9 cellular contexts compared by ENCODE assay signal in the genomic region with DNA sequence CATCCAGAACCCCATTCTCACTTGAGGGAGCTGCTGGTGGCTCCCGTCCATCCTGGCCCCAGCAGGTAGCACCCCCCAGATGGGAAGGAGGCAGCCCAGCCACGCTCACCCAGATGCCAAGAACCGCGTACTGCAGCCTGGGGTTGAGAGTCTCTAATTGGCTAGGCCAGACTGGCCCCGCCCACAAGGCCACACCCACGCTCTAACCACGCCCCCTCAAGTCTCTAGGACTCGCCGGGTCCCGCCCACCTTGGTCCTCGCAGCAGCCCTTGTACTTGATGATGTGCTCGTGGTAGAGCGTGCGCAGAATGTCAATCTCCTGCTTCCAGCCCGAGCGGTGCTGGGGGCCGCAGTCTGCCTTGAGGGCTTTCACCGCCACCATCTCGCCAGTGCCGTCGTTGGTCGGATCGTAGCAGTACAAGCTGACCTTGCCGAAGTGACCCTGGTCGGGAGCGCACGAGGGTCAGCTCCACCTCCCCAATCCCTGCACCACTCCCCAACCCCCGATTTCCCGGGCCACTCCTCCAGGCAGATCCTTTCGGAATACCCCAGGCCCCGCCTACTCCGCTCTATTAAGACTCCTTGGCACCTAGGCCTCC. TPM values are rescaled to one million over a fixed set of nuclear protein-coding genes. Genes with fewer than 3 reads are reported as not detected.
DNase-seq lines count a peak whose midpoint lies in the region; ATAC-seq and TF ChIP-seq lines count a peak whose summit lies in the region.
"Had no signal": no experiment of that assay in that cellular context is flagged by ENCODE, and none has a peak within 500 bp of the region (broad histone marks: within the 10 kb centered on the region; RNA-seq: fewer than 3 reads in every experiment).

No MANE protein-coding gene starts in this region.

- no peaks in the 10 kb centered on the region for H3K4me1 ChIP-seq in CD8-positive, alpha-beta memory T cell (ENCODE audit: insufficient read depth, low read length)
- no peaks in the 10 kb centered on the region for H3K4me1 ChIP-seq in PC-3 (ENCODE audit: insufficient read depth, low read length)

- H3K27me3 Mint-ChIP-seq in CD8-positive, alpha-beta memory T cell = peaks cover 0 to 2% of the 10 kb centered on the region in 2 donors
- no peaks in the 10 kb centered on the region for H3K27me3 Mint-ChIP-seq in naive thymus-derived CD8-positive, alpha-beta T cell

- no peak overlapping the region for H2AFZ ChIP-seq in PC-3 (ENCODE audit: low read length)

- POLR2A ChIA-PET in CD8-positive, alpha-beta memory T cell (lab: Charles Lee) = interaction anchor here (0.8 kb wide), 1 partner anchor 52 kb away, joined by 3 read pairs; no protein-coding TSS in a partner anchor
- POLR2A ChIA-PET in PC-3 (lab: Charles Lee; ENCODE audit: unreplicated experiment) = no interaction called here
- POLR2A ChIA-PET in naive thymus-derived CD8-positive, alpha-beta T cell (lab: Charles Lee) = interaction anchor here (1.1 kb wide), 1 partner anchor 38 kb away, joined by 3 read pairs; the partner anchor contains the start of gene FDX2

- CTCF ChIA-PET in CD8-positive, alpha-beta memory T cell (lab: Charles Lee) = interaction anchor here (1.0 kb wide), 1 partner anchor 35 kb away, joined by 3 read pairs; no protein-coding TSS in a partner anchor
- CTCF ChIA-PET in PC-3 (lab: Charles Lee) = no interaction called here

- peak overlapping the region in 1 of 7 donors; percentile 54 for H3K4me3 Mint-ChIP-seq in CD8-positive, alpha-beta memory T cell
- H3K4me3 Mint-ChIP-seq in naive thymus-derived CD8-positive, alpha-beta T cell = no peak overlapping the region

- TF ChIP-seq CTCF in PC-3 (conservative IDR thresholded peaks at IDR 0.05; ENCODE audit: low read depth, low read length) (no peak), choroid plexus epithelial cell (conservative IDR thresholded peaks at IDR 0.05; ENCODE audit: low read depth, low read length) (no peak), coronary artery (IDR thresholded peaks at IDR 0.05) (no peak)

- ATAC-seq in PC-3 (0 out of 2 replicates have a peak, but pooled peaks have one; percentile 20), GM19395 (IDR thresholded peaks at IDR 0.05; ENCODE audit: unreplicated experiment) (no peak)
- ATAC-seq in naive thymus-derived CD8-positive, alpha-beta T cell = peak; percentile 44 to 49

- no peaks in the 10 kb centered on the region for H3K4me1 Mint-ChIP-seq in CD8-positive, alpha-beta memory T cell
- peaks cover 0 to 3% (median 0%) of the 10 kb centered on the region in 4 donors for H3K4me1 Mint-ChIP-seq in naive thymus-derived CD8-positive, alpha-beta T cell

- no peaks in the 10 kb centered on the region for H3K79me2 ChIP-seq in PC-3 (ENCODE audit: low read length)

- H3K27ac ChIP-seq in CD8-positive, alpha-beta memory T cell (ENCODE audit: low read depth, low read length) = no peak overlapping the region
- H3K27ac ChIP-seq in PC-3 (ENCODE audit: low read length) (no peak overlapping the region), coronary artery (no peak overlapping the region)
- H3K27ac ChIP-seq: skin epidermis had no signal

- H3K9me3 Mint-ChIP-seq in CD8-positive, alpha-beta memory T cell = no peaks in the 10 kb centered on the region
- H3K9me3 Mint-ChIP-seq in naive thymus-derived CD8-positive, alpha-beta T cell = no peaks in the 10 kb centered on the region

- intact Hi-C loops in PC-3 (cut with micrococcal nuclease) = no loop called here

- no peak overlapping the region for H3K27ac Mint-ChIP-seq in CD8-positive, alpha-beta memory T cell
- H3K27ac Mint-ChIP-seq in naive thymus-derived CD8-positive, alpha-beta T cell = no peak overlapping the region

- no TSS peak for BruUV-seq in PC-3 (replicated peaks; lab: Mats Ljungman, UMichigan)

- no peak overlapping the region for H3K9ac ChIP-seq in PC-3 (ENCODE audit: low read length)

- peaks cover 16% of the 10 kb centered on the region for H3K36me3 ChIP-seq in CD8-positive, alpha-beta memory T cell (ENCODE audit: insufficient read depth, low read length)
- peaks cover 41% of the 10 kb centered on the region for H3K36me3 ChIP-seq in PC-3 (ENCODE audit: low read depth, low read length)

- peaks cover 0 to 71% (median 10%) of the 10 kb centered on the region in 3 donors for H3K36me3 Mint-ChIP-seq in CD8-positive, alpha-beta memory T cell
- peaks cover 0 to 59% (median 9%) of the 10 kb centered on the region in 3 donors for H3K36me3 Mint-ChIP-seq in naive thymus-derived CD8-positive, alpha-beta T cell

- H3K9me3 ChIP-seq in CD8-positive, alpha-beta memory T cell (ENCODE audit: low read length) = no peaks in the 10 kb centered on the region
- H3K9me3 ChIP-seq in PC-3 (ENCODE audit: low read length) = no peaks in the 10 kb centered on the region

- no peaks in the 10 kb centered on the region for H3F3A ChIP-seq in PC-3 (ENCODE audit: low read length, unreplicated experiment)

- H4K20me1 ChIP-seq in PC-3 (ENCODE audit: low read length) = no peaks in the 10 kb centered on the region

- peak in 3 of 5 donors; percentile 18 to 29 (median 18) for DNase-seq in CD8-positive, alpha-beta memory T cell
- peak; percentile 30 for DNase-seq in PC-3
- DNase-seq in choroid plexus epithelial cell (ENCODE audit: low read depth) = peak; percentile 50
- peak in 6 of 10 donors; percentile 17 to 38 (median 26) for DNase-seq in naive thymus-derived CD8-positive, alpha-beta T cell
- no peak for DNase-seq in coronary artery (ENCODE audit: low spot score)
- DNase-seq in ureter (ENCODE audit: low spot score) = no peak
- DNase-seq in DMS79 (lab: John Stamatoyannopoulos, UW) = no peak

- no peak overlapping the region for H3K4me2 ChIP-seq in PC-3 (ENCODE audit: low read length)

- no peaks in the 10 kb centered on the region for H3K27me3 ChIP-seq in CD8-positive, alpha-beta memory T cell (ENCODE audit: insufficient read depth, low read length, poor library complexity, severe bottlenecking)
- H3K27me3 ChIP-seq in PC-3 (ENCODE audit: low read length) = no peaks in the 10 kb centered on the region

- no peak overlapping the region for H3K4me3 ChIP-seq in CD8-positive, alpha-beta memory T cell (ENCODE audit: low read length)
- no peak overlapping the region for H3K4me3 ChIP-seq in PC-3 (ENCODE audit: low read length)
- no peak overlapping the region for H3K4me3 ChIP-seq in choroid plexus epithelial cell (ENCODE audit: low read depth, low read length)
- no peak overlapping the region for H3K4me3 ChIP-seq in coronary artery
- H3K4me3 ChIP-seq: skin epidermis had no signal

- no peaks in the 10 kb centered on the region for H3K9me2 ChIP-seq in PC-3 (replicated peaks; ENCODE audit: low read length)

RNA-seq across cellular contexts. Expression of gene ICAM3, which starts 14.5 kb away (rescaled TPM):
- 10 to 100 TPM; 83.0 to 89.1 TPM for total RNA-seq in CD8-positive, alpha-beta memory T cell
- polyA plus RNA-seq in CD8-positive, alpha-beta memory T cell = 244 TPM
- total RNA-seq in PC-3 (2014; rRNA removed) = 37.7 and 46.9 TPM in 2 replicates
- total RNA-seq in naive thymus-derived CD8-positive, alpha-beta T cell = 100 to 1,000 TPM; 122 to 127 TPM
- polyA plus RNA-seq in naive thymus-derived CD8-positive, alpha-beta T cell = 100 to 1,000 TPM; 214 to 229 (median 221) TPM
- total RNA-seq in ureter = 8.7 TPM

RNA-seq across cellular contexts. Expression of gene RAVER1, which starts 20.6 kb away (rescaled TPM):
- total RNA-seq in CD8-positive, alpha-beta memory T cell = 10 to 100 TPM; 91.5 to 98.5 TPM
- polyA plus RNA-seq in CD8-positive, alpha-beta memory T cell = 24.1 TPM
- 62.4 and 81.8 TPM in 2 replicates for total RNA-seq in PC-3 (2014; rRNA removed)
- total RNA-seq in naive thymus-derived CD8-positive, alpha-beta T cell = 10 to 100 TPM; 52.1 to 55.8 TPM
- 10 to 100 TPM; 11.2 to 23.6 (median 17.5) TPM for polyA plus RNA-seq in naive thymus-derived CD8-positive, alpha-beta T cell
- total RNA-seq in ureter = 41.7 TPM

RNA-seq across cellular contexts. Expression of gene TYK2, which starts 26.5 kb away (rescaled TPM):
- total RNA-seq in CD8-positive, alpha-beta memory T cell = 100 to 1,000 TPM; 210 to 212 TPM
- 74.4 TPM for polyA plus RNA-seq in CD8-positive, alpha-beta memory T cell
- 177 and 201 TPM in 2 replicates for total RNA-seq in PC-3 (2014; rRNA removed)
- 100 to 1,000 TPM; 313 to 319 TPM for total RNA-seq in naive thymus-derived CD8-positive, alpha-beta T cell
- 10 to 100 TPM; 33.4 to 50.3 (median 43.9) TPM for polyA plus RNA-seq in naive thymus-derived CD8-positive, alpha-beta T cell
- total RNA-seq in ureter = 142 TPM

RNA-seq across cellular contexts. Expression of gene FDX2, which starts 38.1 kb away (rescaled TPM):
- total RNA-seq in CD8-positive, alpha-beta memory T cell = 10 to 100 TPM; 29.6 to 30.0 TPM
- 16.1 TPM for polyA plus RNA-seq in CD8-positive, alpha-beta memory T cell
- total RNA-seq in PC-3 (2014; rRNA removed) = 79.5 and 98.4 TPM in 2 replicates
- total RNA-seq in naive thymus-derived CD8-positive, alpha-beta T cell = 10 to 100 TPM; 11.9 to 14.9 TPM
- 10 to 100 TPM; 14.3 to 26.7 (median 18.4) TPM for polyA plus RNA-seq in naive thymus-derived CD8-positive, alpha-beta T cell
- 25.8 TPM for total RNA-seq in ureter

RNA-seq across cellular contexts. Expression of gene ZGLP1, which starts 44.3 kb away (rescaled TPM):
- 1 to 10 TPM; 5.6 to 7.3 TPM for total RNA-seq in CD8-positive, alpha-beta memory T cell
- 0.56 TPM for polyA plus RNA-seq in CD8-positive, alpha-beta memory T cell
- total RNA-seq in PC-3 (2014; rRNA removed) (1.4 and 1.8 TPM in 2 replicates), ureter (6.3 TPM)
- total RNA-seq in naive thymus-derived CD8-positive, alpha-beta T cell = 10 to 100 TPM; 10.0 to 12.2 TPM
- under 1 TPM in 1 of 3 donors, not detected in 2; 0.27 TPM for polyA plus RNA-seq in naive thymus-derived CD8-positive, alpha-beta T cell

Comparison
In these comparisons a context has a peak if more than half of its experiments do, and no peak if none do; other contexts are left out.
1. DNase-seq: peak in CD8-positive, alpha-beta memory T cell (3 of 5), PC-3 (single experiment), choroid plexus epithelial cell (single experiment) and naive thymus-derived CD8-positive, alpha-beta T cell (6 of 10); none in coronary artery (single experiment), ureter (single experiment) and DMS79 (single experiment).